18 cellular contexts compared by ENCODE assay signal in genomic region chr5:14501353-14502162, GRCh38.
DNase-seq lines count a peak whose midpoint lies in the region; ATAC-seq and TF ChIP-seq lines count a peak whose summit lies in the region.
"Had no signal": no experiment of that assay in that cellular context is flagged by ENCODE, and none has a peak within 500 bp of the region (broad histone marks: within the 10 kb centered on the region; RNA-seq: fewer than 3 reads in every experiment).

No MANE protein-coding gene starts in this region.

- POLR2A ChIA-PET in naive thymus-derived CD4-positive, alpha-beta T cell (lab: Charles Lee), result no interaction called here

- no peak overlapping the region for H3K4me3 Mint-ChIP-seq in stimulated activated naive CD8-positive, alpha-beta T cell treated with anti-CD3 and anti-CD28 coated beads, Interleukin-15, Interleukin-2, amounts not matched to agents 100 ng/mL and 50 ng/mL, for 24 hours
- H3K4me3 Mint-ChIP-seq in stimulated activated naive CD8-positive, alpha-beta T cell treated with anti-CD3 and anti-CD28 coated beads, Interleukin-15, amount 100 ng/mL, for 72 hours, result no peak overlapping the region
- H3K4me3 Mint-ChIP-seq in naive thymus-derived CD4-positive, alpha-beta T cell, result no peak overlapping the region
- H3K4me3 Mint-ChIP-seq: activated naive CD8-positive, alpha-beta T cell; IgD-negative memory B cell had no signal

- H3K9me3 ChIP-seq in naive thymus-derived CD4-positive, alpha-beta T cell (ENCODE audit: control insufficient read depth in 2 of 3, low read length in 3 of 3), result no peaks in the 10 kb centered on the region
- no peaks in the 10 kb centered on the region for H3K9me3 ChIP-seq in hepatocyte (ENCODE audit: low read depth)
- H3K9me3 ChIP-seq: heart right ventricle had no signal

- no peaks in the 10 kb centered on the region for H3K4me1 ChIP-seq in naive thymus-derived CD4-positive, alpha-beta T cell (ENCODE audit: control insufficient read depth in 2 of 2, insufficient read depth in 2 of 2, low read length in 2 of 2)
- no peaks in the 10 kb centered on the region for H3K4me1 ChIP-seq in hepatocyte (ENCODE audit: insufficient read depth)

- H3K9me3 Mint-ChIP-seq in stimulated activated naive CD8-positive, alpha-beta T cell treated with anti-CD3 and anti-CD28 coated beads, Interleukin-15, Interleukin-2, amounts not matched to agents 100 ng/mL and 50 ng/mL, for 24 hours, result no peaks in the 10 kb centered on the region
- no peaks in the 10 kb centered on the region for H3K9me3 Mint-ChIP-seq in stimulated activated naive CD8-positive, alpha-beta T cell treated with anti-CD3 and anti-CD28 coated beads, Interleukin-15, amount 100 ng/mL, for 72 hours
- no peaks in the 10 kb centered on the region for H3K9me3 Mint-ChIP-seq in naive thymus-derived CD4-positive, alpha-beta T cell
- H3K9me3 Mint-ChIP-seq: IgD-negative memory B cell had no signal

- H3K27ac ChIP-seq in naive thymus-derived CD4-positive, alpha-beta T cell (ENCODE audit: low read depth, low read length), result no peak overlapping the region
- H3K27ac ChIP-seq in hepatocyte, result no peak overlapping the region
- H3K27ac ChIP-seq: SK-N-MC, WERI-Rb-1 had no signal

- intact Hi-C loops in naive thymus-derived CD4-positive, alpha-beta T cell (cut with micrococcal nuclease), result no loop called here
- intact Hi-C loops in cardiac septum (cut with DNase I), result no loop called here

- 85% methylated on average over 16 of the region's 16 CpGs for WGBS in hepatocyte (ENCODE audit: low lambda C conversion rate, missing lambda C conversion rate)

- H3K4me2 ChIP-seq in hepatocyte, result no peak overlapping the region

- DNase-seq in stimulated activated naive CD8-positive, alpha-beta T cell treated with anti-CD3 and anti-CD28 coated beads, Interleukin-15, amount 100 ng/mL, for 72 hours, result no peak
- DNase-seq in NCI-H774 (lab: John Stamatoyannopoulos, UW) (peak; percentile 43), fibroblast of mammary gland (ENCODE audit: low read depth) (peak; percentile 62), hepatocyte (ENCODE audit: low spot score) (no peak), cardiac septum (ENCODE audit: low spot score) (no peak)
- DNase-seq in naive thymus-derived CD4-positive, alpha-beta T cell, result no peak
- DNase-seq: ACHN, cerebellar nuclear complex, erythroblast, heart right ventricle, left colon, NCI-H1694 treated with DMSO at 0.1 percent for 48 hours, WERI-Rb-1 had no signal

- H3K4me1 Mint-ChIP-seq in stimulated activated naive CD8-positive, alpha-beta T cell treated with anti-CD3 and anti-CD28 coated beads, Interleukin-15, Interleukin-2, amounts not matched to agents 100 ng/mL and 50 ng/mL, for 24 hours (ENCODE audit: low read depth), result no peaks in the 10 kb centered on the region
- H3K4me1 Mint-ChIP-seq in stimulated activated naive CD8-positive, alpha-beta T cell treated with anti-CD3 and anti-CD28 coated beads, Interleukin-15, amount 100 ng/mL, for 72 hours, result peaks cover under 1% of the 10 kb centered on the region
- H3K4me1 Mint-ChIP-seq in naive thymus-derived CD4-positive, alpha-beta T cell, result peaks cover 0 to 2% (median 0%) of the 10 kb centered on the region in 7 donors

- peak overlapping the region; percentile 19 for H3K27ac Mint-ChIP-seq in stimulated activated naive CD8-positive, alpha-beta T cell treated with anti-CD3 and anti-CD28 coated beads, Interleukin-15, Interleukin-2, amounts not matched to agents 100 ng/mL and 50 ng/mL, for 24 hours
- peak overlapping the region in 1 of 2 donors; percentile 23 for H3K27ac Mint-ChIP-seq in stimulated activated naive CD8-positive, alpha-beta T cell treated with anti-CD3 and anti-CD28 coated beads, Interleukin-15, amount 100 ng/mL, for 72 hours
- H3K27ac Mint-ChIP-seq in naive thymus-derived CD4-positive, alpha-beta T cell, result peak overlapping the region in 1 of 9 donors; percentile 74
- H3K27ac Mint-ChIP-seq: activated naive CD8-positive, alpha-beta T cell; IgD-negative memory B cell had no signal

- no peaks in the 10 kb centered on the region for H3K79me2 ChIP-seq in hepatocyte

- no peaks in the 10 kb centered on the region for H3K27me3 ChIP-seq in naive thymus-derived CD4-positive, alpha-beta T cell (ENCODE audit: control insufficient read depth in 2 of 2, insufficient read depth in 2 of 2, low read length in 2 of 2)
- no peaks in the 10 kb centered on the region for H3K27me3 ChIP-seq in hepatocyte
- H3K27me3 ChIP-seq: heart right ventricle had no signal

- CTCF ChIA-PET in naive thymus-derived CD4-positive, alpha-beta T cell (lab: Charles Lee), result no interaction called here

- TF ChIP-seq CTCF in fibroblast of mammary gland (conservative IDR thresholded peaks at IDR 0.05; ENCODE audit: control insufficient read depth, insufficient read depth, low read depth, low read length), result no peak
- TF ChIP-seq CTCF in hepatocyte (IDR thresholded peaks at IDR 0.05; ENCODE audit: poor library complexity), result no peak

- no peak for ATAC-seq in stimulated activated naive CD8-positive, alpha-beta T cell treated with anti-CD3 and anti-CD28 coated beads, Interleukin-15, amount 100 ng/mL, for 72 hours
- ATAC-seq in GM21423 (IDR thresholded peaks at IDR 0.05; ENCODE audit: unreplicated experiment), result no peak
- no peak for ATAC-seq in naive thymus-derived CD4-positive, alpha-beta T cell
- ATAC-seq: heart right ventricle, left colon had no signal

- H3K9me2 ChIP-seq in hepatocyte (replicated peaks; ENCODE audit: insufficient read depth), result no peaks in the 10 kb centered on the region

- H3K36me3 Mint-ChIP-seq in stimulated activated naive CD8-positive, alpha-beta T cell treated with anti-CD3 and anti-CD28 coated beads, Interleukin-15, Interleukin-2, amounts not matched to agents 100 ng/mL and 50 ng/mL, for 24 hours (ENCODE audit: low read depth), result no peaks in the 10 kb centered on the region
- no peaks in the 10 kb centered on the region for H3K36me3 Mint-ChIP-seq in naive thymus-derived CD4-positive, alpha-beta T cell
- H3K36me3 Mint-ChIP-seq: activated naive CD8-positive, alpha-beta T cell had no signal

- no peaks in the 10 kb centered on the region for H4K20me1 ChIP-seq in hepatocyte (ENCODE audit: insufficient read depth, poor library complexity, severe bottlenecking)

- H3K27me3 Mint-ChIP-seq in stimulated activated naive CD8-positive, alpha-beta T cell treated with anti-CD3 and anti-CD28 coated beads, Interleukin-15, Interleukin-2, amounts not matched to agents 100 ng/mL and 50 ng/mL, for 24 hours, result no peaks in the 10 kb centered on the region
- no peaks in the 10 kb centered on the region for H3K27me3 Mint-ChIP-seq in stimulated activated naive CD8-positive, alpha-beta T cell treated with anti-CD3 and anti-CD28 coated beads, Interleukin-15, amount 100 ng/mL, for 72 hours
- H3K27me3 Mint-ChIP-seq in naive thymus-derived CD4-positive, alpha-beta T cell, result no peaks in the 10 kb centered on the region
- H3K27me3 Mint-ChIP-seq: activated naive CD8-positive, alpha-beta T cell; IgD-negative memory B cell had no signal

- H3K4me3 ChIP-seq in fibroblast of mammary gland (ENCODE audit: control insufficient read depth, low read depth, low read length) (no peak overlapping the region), hepatocyte (no peak overlapping the region)
- H3K4me3 ChIP-seq in naive thymus-derived CD4-positive, alpha-beta T cell (ENCODE audit: low read length), result no peak overlapping the region
- H3K4me3 ChIP-seq: heart right ventricle, SK-N-MC had no signal

- H3K36me3 ChIP-seq in naive thymus-derived CD4-positive, alpha-beta T cell (ENCODE audit: control insufficient read depth in 2 of 3, insufficient read depth in 3 of 3, low read length in 3 of 3), result no peaks in the 10 kb centered on the region
- H3K36me3 ChIP-seq in hepatocyte (replicated peaks; ENCODE audit: insufficient read depth, low read depth), result no peaks in the 10 kb centered on the region

- H2AFZ ChIP-seq in hepatocyte, result no peak overlapping the region

Comparison
In these comparisons a context has a peak if more than half of its experiments do, and no peak if none do; other contexts are left out.
1. DNase-seq: peak in NCI-H774 (single experiment) and fibroblast of mammary gland (single experiment); none in stimulated activated naive CD8-positive, alpha-beta T cell treated with anti-CD3 and anti-CD28 coated beads, Interleukin-15, amount 100 ng/mL, for 72 hours (0 of 2), naive thymus-derived CD4-positive, alpha-beta T cell (0 of 9), hepatocyte (single experiment) and cardiac septum (single experiment).